ENCODE assay signal across 9 cellular contexts in genomic region chr19:7059977-7060376, GRCh38. TPM values are rescaled to one million over a fixed set of nuclear protein-coding genes. Genes with fewer than 3 reads are reported as not detected.
"Had no signal": no experiment of that assay in that cellular context is flagged by ENCODE, and none has a peak within 500 bp of the region (broad histone marks: within the 10 kb centered on the region; RNA-seq: fewer than 3 reads in every experiment).

No MANE protein-coding gene starts in this region.

RNA-seq across cellular contexts. Expression of gene MBD3L3, which starts 1.5 kb away (rescaled TPM):
- total RNA-seq: LHCN-M2, MCF 10A, NCI-H460, OCI-LY7, PC-9, Right ventricle myocardium inferior, RPMI7951, SJCRH30, SK-MEL-5 had no signal

RNA-seq across cellular contexts. Expression of gene MBD3L2, which starts 10.9 kb away (rescaled TPM):
- total RNA-seq: LHCN-M2, MCF 10A, NCI-H460, OCI-LY7, PC-9, Right ventricle myocardium inferior, RPMI7951, SJCRH30, SK-MEL-5 had no signal

RNA-seq across cellular contexts. Expression of gene MBD3L4, which starts 20.0 kb away (rescaled TPM):
- total RNA-seq: LHCN-M2, MCF 10A, NCI-H460, OCI-LY7, PC-9, Right ventricle myocardium inferior, RPMI7951, SJCRH30, SK-MEL-5 had no signal

RNA-seq across cellular contexts. Expression of gene MBD3L5, which starts 29.6 kb away (rescaled TPM):
- total RNA-seq: LHCN-M2, MCF 10A, NCI-H460, OCI-LY7, PC-9, Right ventricle myocardium inferior, RPMI7951, SJCRH30, SK-MEL-5 had no signal
